In genomic region chr4:169243808-169244207, GRCh38 we compare ENCODE assay signal across 11 cellular contexts. TPM values are rescaled to one million over a fixed set of nuclear protein-coding genes. Genes with fewer than 3 reads are reported as not detected.
DNase-seq lines count a peak whose midpoint lies in the region; ATAC-seq and TF ChIP-seq lines count a peak whose summit lies in the region.
"Had no signal": no experiment of that assay in that cellular context is flagged by ENCODE, and none has a peak within 500 bp of the region (broad histone marks: within the 10 kb centered on the region; RNA-seq: fewer than 3 reads in every experiment).

No MANE protein-coding gene starts in this region.

- peak; percentile 52 for DNase-seq in BJ (ENCODE audit: low read depth)
- no peak for DNase-seq in RWPE2 (ENCODE audit: low spot score)
- peak; percentile 21 for DNase-seq in myocyte (ENCODE audit: low read depth)
- no peak for DNase-seq in CD8-positive, alpha-beta T cell
- DNase-seq in DMS79 treated with DMSO at 0.1 percent for 48 hours (lab: John Stamatoyannopoulos, UW) = no peak
- no peak for DNase-seq in kidney tubule cell (ENCODE audit: low spot score)
- no peak for DNase-seq in NCI-H748 treated with DMSO at 0.1 percent for 48 hours (lab: John Stamatoyannopoulos, UW)
- DNase-seq: NCI-H1417, T-helper 17 cell had no signal

- POLR2A ChIA-PET in BJ (lab: Charles Lee) = no interaction called here
- POLR2A ChIA-PET in CD8-positive, alpha-beta T cell (lab: Charles Lee) = no interaction called here

- CTCF ChIA-PET in BJ (lab: Yijun Ruan, JAX) = interaction anchor here (0.9 kb wide), 1 partner anchor 17 kb away, joined by 3 read pairs; no protein-coding TSS in a partner anchor
- CTCF ChIA-PET in CD8-positive, alpha-beta T cell (lab: Charles Lee) = no interaction called here

- H3K4me3 Mint-ChIP-seq in CD8-positive, alpha-beta T cell = no peak overlapping the region
- H3K4me3 Mint-ChIP-seq: T-helper 17 cell had no signal

- H3K9me3 Mint-ChIP-seq in CD8-positive, alpha-beta T cell = no peaks in the 10 kb centered on the region

- peak; percentile 78 for ATAC-seq in RWPE2 (ENCODE audit: low read depth)
- peak; percentile 52 for ATAC-seq in esophagus mucosa
- ATAC-seq in CD8-positive, alpha-beta T cell = no peak
- ATAC-seq: GM12878, T-helper 17 cell had no signal

- peaks cover 5% of the 10 kb centered on the region for H3K27me3 Mint-ChIP-seq in CD8-positive, alpha-beta T cell (ENCODE audit: low read depth)

- H3K27ac Mint-ChIP-seq in CD8-positive, alpha-beta T cell = no peak overlapping the region
- H3K27ac Mint-ChIP-seq: T-helper 17 cell had no signal

- H3K27me3 ChIP-seq in BJ (ENCODE audit: control insufficient read depth, insufficient read depth, low read length) = no peaks in the 10 kb centered on the region
- no peaks in the 10 kb centered on the region for H3K27me3 ChIP-seq in RWPE2 (ENCODE audit: insufficient read depth, poor library complexity, severe bottlenecking)
- H3K27me3 ChIP-seq in CD8-positive, alpha-beta T cell (ENCODE audit: insufficient read depth, low read length) = no peaks in the 10 kb centered on the region

- no peaks in the 10 kb centered on the region for H3K9me3 ChIP-seq in RWPE2 (ENCODE audit: severe bottlenecking)
- H3K9me3 ChIP-seq in CD8-positive, alpha-beta T cell (ENCODE audit: low read length) = no peaks in the 10 kb centered on the region

- peak overlapping the region; percentile 53 for H3K27ac ChIP-seq in RWPE2 (ENCODE audit: poor library complexity, severe bottlenecking)
- no peak overlapping the region for H3K27ac ChIP-seq in CD8-positive, alpha-beta T cell (ENCODE audit: low read depth, low read length)

- intact Hi-C loops in CD8-positive, alpha-beta T cell (cut with DNase I, micrococcal nuclease) = no loop called here

- H3K4me3 ChIP-seq in BJ (ENCODE audit: low read depth, low read length) (no peak overlapping the region), RWPE2 (ENCODE audit: severe bottlenecking) (no peak overlapping the region)
- H3K4me3 ChIP-seq in CD8-positive, alpha-beta T cell (ENCODE audit: low read depth, low read length) = no peak overlapping the region
- H3K4me3 ChIP-seq: GM12878 had no signal

- no peaks in the 10 kb centered on the region for H3K4me1 Mint-ChIP-seq in CD8-positive, alpha-beta T cell (ENCODE audit: low read depth)
- H3K4me1 Mint-ChIP-seq: T-helper 17 cell had no signal

- H3K36me3 ChIP-seq in BJ (ENCODE audit: control insufficient read depth, insufficient read depth, low read length) = peaks cover 1% of the 10 kb centered on the region
- peaks cover 4% of the 10 kb centered on the region; the same call in 1 of the 2 replicates for H3K36me3 ChIP-seq in RWPE2 (ENCODE audit: low read depth)
- no peaks in the 10 kb centered on the region for H3K36me3 ChIP-seq in CD8-positive, alpha-beta T cell (ENCODE audit: insufficient read depth, low read length)

- TF ChIP-seq CTCF in BJ (IDR thresholded peaks at IDR 0.05; ENCODE audit: insufficient read depth, low read depth, low read length) = no peak
- no peak for TF ChIP-seq CTCF in RWPE2 (IDR thresholded peaks at IDR 0.05; ENCODE audit: poor library complexity, severe bottlenecking)
- no peak for TF ChIP-seq CTCF in CD8-positive, alpha-beta T cell (IDR thresholded peaks at IDR 0.05)

- H3K36me3 Mint-ChIP-seq in CD8-positive, alpha-beta T cell = no peaks in the 10 kb centered on the region

- H3K4me1 ChIP-seq in RWPE2 (ENCODE audit: insufficient read depth, poor library complexity, severe bottlenecking) = peaks cover 22% of the 10 kb centered on the region
- no peaks in the 10 kb centered on the region for H3K4me1 ChIP-seq in CD8-positive, alpha-beta T cell (ENCODE audit: insufficient read depth, low read length)

RNA-seq across cellular contexts. Expression of gene SH3RF1, which starts 26.9 kb away (rescaled TPM):
- 20.0 and 38.8 TPM in 2 replicates for polyA plus RNA-seq in BJ (2011; rRNA removed)
- polyA minus RNA-seq in BJ (2011; rRNA and poly(A)+ RNA removed) = 82.0 and 103 TPM in 2 replicates
- total RNA-seq in esophagus mucosa = 5.4 TPM
- 6.9 and 15.1 TPM in 2 replicates for total RNA-seq in myocyte
- 10.2 TPM for polyA plus RNA-seq in myocyte (2012)
- total RNA-seq in CD8-positive, alpha-beta T cell = not detected

Comparison
In these comparisons a context has a peak if more than half of its experiments do, and no peak if none do; other contexts are left out.
1. DNase-seq: peak in BJ (single experiment) and myocyte (single experiment); none in RWPE2 (single experiment), CD8-positive, alpha-beta T cell (0 of 7), DMS79 treated with DMSO at 0.1 percent for 48 hours (single experiment), kidney tubule cell (single experiment) and NCI-H748 treated with DMSO at 0.1 percent for 48 hours (single experiment).